ENCODE assay signal across 8 cellular contexts in genomic region chr4:16916719-16917337, GRCh38. TPM values are rescaled to one million over a fixed set of nuclear protein-coding genes. Genes with fewer than 3 reads are reported as not detected.
DNase-seq lines count a peak whose midpoint lies in the region; ATAC-seq and TF ChIP-seq lines count a peak whose summit lies in the region.

No MANE protein-coding gene starts in this region.

- TF ChIP-seq CTCF in WERI-Rb-1 (IDR thresholded peaks at IDR 0.05; ENCODE audit: low read depth, low read length) = peak; percentile 97
- TF ChIP-seq CTCF in cardiac fibroblast (IDR thresholded peaks at IDR 0.05; ENCODE audit: low read depth, low read length) = peak; percentile 97
- peak in 4 of 6 experiments; percentile 18 to 58 (median 57) for TF ChIP-seq CTCF in thyroid gland (IDR thresholded peaks at IDR 0.05)

- DNase-seq in NCI-H2171 treated with DMSO at 0.1 percent for 48 hours (lab: John Stamatoyannopoulos, UW) (peak; percentile 7), NCI-H2171 (lab: John Stamatoyannopoulos, UW) (no peak), NCI-H1105 treated with DMSO at 0.1 percent for 48 hours (lab: John Stamatoyannopoulos, UW) (peak; percentile 32), WERI-Rb-1 (peak; percentile 77), cardiac fibroblast (ENCODE audit: low read depth in 2 of 2) (peak; percentile 36 to 73), mucosa of gallbladder (ENCODE audit: low spot score) (peak; percentile 59), thyroid gland (peak; percentile 6 to 34)

- 69 to 86% methylated on average over 13 of the region's 13 CpGs for WGBS in thyroid gland, 2 donors

- peak; percentile 99 for ATAC-seq in HG02798 (IDR thresholded peaks at IDR 0.05; ENCODE audit: poor library complexity, unreplicated experiment)

- intact Hi-C loops in thyroid gland (cut with DNase I) = loop anchor here (10.0 kb wide), 1 partner anchor 408 kb away; no protein-coding TSS in a partner anchor

- H3K36me3 ChIP-seq in WERI-Rb-1 (no peaks in the 10 kb centered on the region), thyroid gland (no peaks in the 10 kb centered on the region)

- no peak for TF ChIP-seq POLR2A in thyroid gland (IDR thresholded peaks at IDR 0.05)

- H3K4me3 ChIP-seq in WERI-Rb-1 (ENCODE audit: low read depth, low read length) (no peak overlapping the region), cardiac fibroblast (replicated peaks in 1 of 2; ENCODE audit: low read depth in 2 of 2, low read length in 2 of 2) (no peak overlapping the region), thyroid gland (replicated peaks in 1 of 3) (no peak overlapping the region)

- H3K27ac ChIP-seq in WERI-Rb-1 = no peak overlapping the region
- H3K27ac ChIP-seq in thyroid gland = no peak overlapping the region

- H3K9me3 ChIP-seq in WERI-Rb-1 (ENCODE audit: severe bottlenecking) = no peaks in the 10 kb centered on the region
- no peaks in the 10 kb centered on the region for H3K9me3 ChIP-seq in thyroid gland

- H3K4me1 ChIP-seq in thyroid gland = no peaks in the 10 kb centered on the region

- H3K27me3 ChIP-seq in WERI-Rb-1 (ENCODE audit: insufficient read depth, low read depth, severe bottlenecking) (no peaks in the 10 kb centered on the region), thyroid gland (no peaks in the 10 kb centered on the region)

RNA-seq across cellular contexts. Expression of gene LDB2, which starts 18.4 kb away (rescaled TPM):
- 16.9 TPM for total RNA-seq in mucosa of gallbladder
- total RNA-seq in thyroid gland = 10 to 100 TPM; 19.9 to 71.5 (median 41.1) TPM
